In genomic region chr3:10154335-10155122, GRCh38 we compare ENCODE assay signal across 1 cellular context.
A peak's percentile ranks its signal among the peaks of the same experiment; 100 is the strongest.
TF ChIP-seq lines count a peak whose summit lies in the region.

No MANE protein-coding gene starts in this region.

TF ChIP-seq in GM12878, 131 proteins besides CTCF, POLR2A, EP300 and RAD21:
- TF ChIP-seq USF2 (IDR thresholded peaks at IDR 0.05; ENCODE audit: borderline replicate concordance, low read depth, low read length) (no peak), POLR2AphosphoS5 (IDR thresholded peaks at IDR 0.05; ENCODE audit: low read length) (peak; percentile 31; the same call in 1 of the 2 replicates), FOXM1 (IDR thresholded peaks at IDR 0.05; ENCODE audit: low read depth, low read length) (0 out of 2 replicates have a peak, but pooled peaks have one; percentile 21), POLR2AphosphoS2 (IDR thresholded peaks at IDR 0.05; ENCODE audit: low read depth, low read length) (0 out of 2 replicates have a peak, but pooled peaks have one; percentile 14)
TF ChIP-seq in GM12878: peak in this region for 3.
